Comparison of ENCODE assay signal across 1 cellular context in genomic region chr17:58337600-58338453, GRCh38.
A peak's percentile ranks its signal among the peaks of the same experiment; 100 is the strongest.
TF ChIP-seq lines count a peak whose summit lies in the region.

No MANE protein-coding gene starts in this region.

TF ChIP-seq in GM12878, 131 proteins besides CTCF, POLR2A, EP300 and RAD21 (continued from another document and continues in another):
- TF ChIP-seq, protein P1, sequence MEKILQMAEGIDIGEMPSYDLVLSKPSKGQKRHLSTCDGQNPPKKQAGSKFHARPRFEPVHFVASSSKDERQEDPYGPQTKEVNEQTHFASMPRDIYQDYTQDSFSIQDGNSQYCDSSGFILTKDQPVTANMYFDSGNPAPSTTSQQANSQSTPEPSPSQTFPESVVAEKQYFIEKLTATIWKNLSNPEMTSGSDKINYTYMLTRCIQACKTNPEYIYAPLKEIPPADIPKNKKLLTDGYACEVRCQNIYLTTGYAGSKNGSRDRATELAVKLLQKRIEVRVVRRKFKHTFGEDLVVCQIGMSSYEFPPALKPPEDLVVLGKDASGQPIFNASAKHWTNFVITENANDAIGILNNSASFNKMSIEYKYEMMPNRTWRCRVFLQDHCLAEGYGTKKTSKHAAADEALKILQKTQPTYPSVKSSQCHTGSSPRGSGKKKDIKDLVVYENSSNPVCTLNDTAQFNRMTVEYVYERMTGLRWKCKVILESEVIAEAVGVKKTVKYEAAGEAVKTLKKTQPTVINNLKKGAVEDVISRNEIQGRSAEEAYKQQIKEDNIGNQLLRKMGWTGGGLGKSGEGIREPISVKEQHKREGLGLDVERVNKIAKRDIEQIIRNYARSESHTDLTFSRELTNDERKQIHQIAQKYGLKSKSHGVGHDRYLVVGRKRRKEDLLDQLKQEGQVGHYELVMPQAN (conservative IDR thresholded peaks at IDR 0.05): no peak
- peak; percentile 100 for TF ChIP-seq SRF (IDR thresholded peaks at IDR 0.05; ENCODE audit: low read depth in 2 of 2, low read length in 2 of 2)
- TF ChIP-seq EZH2 (IDR thresholded peaks at IDR 0.05; ENCODE audit: borderline replicate concordance, control insufficient read depth, low read depth, low read length): no peak
- TF ChIP-seq ZBED1 (IDR thresholded peaks at IDR 0.05; ENCODE audit: borderline replicate concordance): peak; percentile 70; the same call in 1 of the 2 replicates
- TF ChIP-seq SMARCA5 (IDR thresholded peaks at IDR 0.05): no peak
- peak; percentile 91 for TF ChIP-seq BCL3 (IDR thresholded peaks at IDR 0.05; ENCODE audit: borderline replicate concordance, insufficient read depth, low read depth, low read length, poor library complexity, severe bottlenecking)
- TF ChIP-seq CEBPB (IDR thresholded peaks at IDR 0.05; ENCODE audit: borderline replicate concordance in 1 of 2, low read depth in 2 of 2, low read length in 2 of 2): no peak
- TF ChIP-seq FOXK2 (IDR thresholded peaks at IDR 0.05): no peak
- no peak for TF ChIP-seq SIX5 (IDR thresholded peaks at IDR 0.05; ENCODE audit: low read depth, low read length, severe bottlenecking)
- TF ChIP-seq MXI1 (IDR thresholded peaks at IDR 0.05; ENCODE audit: low read depth, low read length): no peak; the same call in 1 of the 2 replicates
- no peak for TF ChIP-seq YBX1 (IDR thresholded peaks at IDR 0.05)
- TF ChIP-seq NFYA (IDR thresholded peaks at IDR 0.05; ENCODE audit: borderline replicate concordance, low read depth, low read length): no peak
- TF ChIP-seq CBX3 (IDR thresholded peaks at IDR 0.05; ENCODE audit: borderline replicate concordance, low read depth): no peak
- TF ChIP-seq, protein P2, sequence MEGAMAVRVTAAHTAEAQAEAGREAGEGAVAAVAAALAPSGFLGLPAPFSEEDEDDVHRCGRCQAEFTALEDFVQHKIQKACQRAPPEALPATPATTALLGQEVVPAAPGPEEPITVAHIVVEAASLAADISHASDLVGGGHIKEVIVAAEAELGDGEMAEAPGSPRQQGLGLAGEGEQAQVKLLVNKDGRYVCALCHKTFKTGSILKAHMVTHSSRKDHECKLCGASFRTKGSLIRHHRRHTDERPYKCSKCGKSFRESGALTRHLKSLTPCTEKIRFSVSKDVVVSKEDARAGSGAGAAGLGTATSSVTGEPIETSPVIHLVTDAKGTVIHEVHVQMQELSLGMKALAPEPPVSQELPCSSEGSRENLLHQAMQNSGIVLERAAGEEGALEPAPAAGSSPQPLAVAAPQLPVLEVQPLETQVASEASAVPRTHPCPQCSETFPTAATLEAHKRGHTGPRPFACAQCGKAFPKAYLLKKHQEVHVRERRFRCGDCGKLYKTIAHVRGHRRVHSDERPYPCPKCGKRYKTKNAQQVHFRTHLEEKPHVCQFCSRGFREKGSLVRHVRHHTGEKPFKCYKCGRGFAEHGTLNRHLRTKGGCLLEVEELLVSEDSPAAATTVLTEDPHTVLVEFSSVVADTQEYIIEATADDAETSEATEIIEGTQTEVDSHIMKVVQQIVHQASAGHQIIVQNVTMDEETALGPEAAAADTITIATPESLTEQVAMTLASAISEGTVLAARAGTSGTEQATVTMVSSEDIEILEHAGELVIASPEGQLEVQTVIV (IDR thresholded peaks at IDR 0.05; ENCODE audit: borderline replicate concordance, partially characterized antibody): no peak
- TF ChIP-seq GABPA (IDR thresholded peaks at IDR 0.05; ENCODE audit: low read depth): no peak
- TF ChIP-seq MEF2B (IDR thresholded peaks at IDR 0.05; ENCODE audit: partially characterized antibody, poor library complexity, severe bottlenecking): peak; percentile 92
- peak; percentile 86 for TF ChIP-seq TCF3 (IDR thresholded peaks at IDR 0.05; ENCODE audit: borderline replicate concordance, insufficient read depth, low read depth, low read length)
- TF ChIP-seq, protein P3, sequence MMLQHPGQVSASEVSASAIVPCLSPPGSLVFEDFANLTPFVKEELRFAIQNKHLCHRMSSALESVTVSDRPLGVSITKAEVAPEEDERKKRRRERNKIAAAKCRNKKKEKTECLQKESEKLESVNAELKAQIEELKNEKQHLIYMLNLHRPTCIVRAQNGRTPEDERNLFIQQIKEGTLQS (IDR thresholded peaks at IDR 0.05; ENCODE audit: borderline replicate concordance, extremely low read depth, low read depth, low read length): no peak
- no peak; the same call in 1 of the 2 replicates for TF ChIP-seq ESRRA (IDR thresholded peaks at IDR 0.05; ENCODE audit: low read length)
- TF ChIP-seq PML (IDR thresholded peaks at IDR 0.05; ENCODE audit: low read length): no peak
- TF ChIP-seq E2F4 (IDR thresholded peaks at IDR 0.05; ENCODE audit: low read depth, low read length): no peak
- no peak for TF ChIP-seq STAT3 (IDR thresholded peaks at IDR 0.05; ENCODE audit: low read depth, low read length)
- TF ChIP-seq CBX5 (IDR thresholded peaks at IDR 0.05; ENCODE audit: low read depth): no peak
- TF ChIP-seq ETV6 (conservative IDR thresholded peaks at IDR 0.05 in 1 of 2, IDR thresholded peaks at IDR 0.05 in 1 of 2; ENCODE audit: borderline replicate concordance in 1 of 2, low read depth in 1 of 2): peak in 1 of 2 experiments; percentile 92; a peak in 2 of 4 replicates
- TF ChIP-seq, protein P4, sequence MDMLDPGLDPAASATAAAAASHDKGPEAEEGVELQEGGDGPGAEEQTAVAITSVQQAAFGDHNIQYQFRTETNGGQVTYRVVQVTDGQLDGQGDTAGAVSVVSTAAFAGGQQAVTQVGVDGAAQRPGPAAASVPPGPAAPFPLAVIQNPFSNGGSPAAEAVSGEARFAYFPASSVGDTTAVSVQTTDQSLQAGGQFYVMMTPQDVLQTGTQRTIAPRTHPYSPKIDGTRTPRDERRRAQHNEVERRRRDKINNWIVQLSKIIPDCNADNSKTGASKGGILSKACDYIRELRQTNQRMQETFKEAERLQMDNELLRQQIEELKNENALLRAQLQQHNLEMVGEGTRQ (IDR thresholded peaks at IDR 0.05; ENCODE audit: borderline replicate concordance, low read depth, low read length): no peak
- TF ChIP-seq JUND (IDR thresholded peaks at IDR 0.05; ENCODE audit: low read depth, low read length): peak; percentile 87
- TF ChIP-seq, protein P5, sequence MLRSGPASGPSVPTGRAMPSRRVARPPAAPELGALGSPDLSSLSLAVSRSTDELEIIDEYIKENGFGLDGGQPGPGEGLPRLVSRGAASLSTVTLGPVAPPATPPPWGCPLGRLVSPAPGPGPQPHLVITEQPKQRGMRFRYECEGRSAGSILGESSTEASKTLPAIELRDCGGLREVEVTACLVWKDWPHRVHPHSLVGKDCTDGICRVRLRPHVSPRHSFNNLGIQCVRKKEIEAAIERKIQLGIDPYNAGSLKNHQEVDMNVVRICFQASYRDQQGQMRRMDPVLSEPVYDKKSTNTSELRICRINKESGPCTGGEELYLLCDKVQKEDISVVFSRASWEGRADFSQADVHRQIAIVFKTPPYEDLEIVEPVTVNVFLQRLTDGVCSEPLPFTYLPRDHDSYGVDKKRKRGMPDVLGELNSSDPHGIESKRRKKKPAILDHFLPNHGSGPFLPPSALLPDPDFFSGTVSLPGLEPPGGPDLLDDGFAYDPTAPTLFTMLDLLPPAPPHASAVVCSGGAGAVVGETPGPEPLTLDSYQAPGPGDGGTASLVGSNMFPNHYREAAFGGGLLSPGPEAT (IDR thresholded peaks at IDR 0.05; ENCODE audit: low read depth): peak; percentile 68
- no peak for TF ChIP-seq SIN3A (IDR thresholded peaks at IDR 0.05; ENCODE audit: low read depth, low read length)
- TF ChIP-seq, protein P6, sequence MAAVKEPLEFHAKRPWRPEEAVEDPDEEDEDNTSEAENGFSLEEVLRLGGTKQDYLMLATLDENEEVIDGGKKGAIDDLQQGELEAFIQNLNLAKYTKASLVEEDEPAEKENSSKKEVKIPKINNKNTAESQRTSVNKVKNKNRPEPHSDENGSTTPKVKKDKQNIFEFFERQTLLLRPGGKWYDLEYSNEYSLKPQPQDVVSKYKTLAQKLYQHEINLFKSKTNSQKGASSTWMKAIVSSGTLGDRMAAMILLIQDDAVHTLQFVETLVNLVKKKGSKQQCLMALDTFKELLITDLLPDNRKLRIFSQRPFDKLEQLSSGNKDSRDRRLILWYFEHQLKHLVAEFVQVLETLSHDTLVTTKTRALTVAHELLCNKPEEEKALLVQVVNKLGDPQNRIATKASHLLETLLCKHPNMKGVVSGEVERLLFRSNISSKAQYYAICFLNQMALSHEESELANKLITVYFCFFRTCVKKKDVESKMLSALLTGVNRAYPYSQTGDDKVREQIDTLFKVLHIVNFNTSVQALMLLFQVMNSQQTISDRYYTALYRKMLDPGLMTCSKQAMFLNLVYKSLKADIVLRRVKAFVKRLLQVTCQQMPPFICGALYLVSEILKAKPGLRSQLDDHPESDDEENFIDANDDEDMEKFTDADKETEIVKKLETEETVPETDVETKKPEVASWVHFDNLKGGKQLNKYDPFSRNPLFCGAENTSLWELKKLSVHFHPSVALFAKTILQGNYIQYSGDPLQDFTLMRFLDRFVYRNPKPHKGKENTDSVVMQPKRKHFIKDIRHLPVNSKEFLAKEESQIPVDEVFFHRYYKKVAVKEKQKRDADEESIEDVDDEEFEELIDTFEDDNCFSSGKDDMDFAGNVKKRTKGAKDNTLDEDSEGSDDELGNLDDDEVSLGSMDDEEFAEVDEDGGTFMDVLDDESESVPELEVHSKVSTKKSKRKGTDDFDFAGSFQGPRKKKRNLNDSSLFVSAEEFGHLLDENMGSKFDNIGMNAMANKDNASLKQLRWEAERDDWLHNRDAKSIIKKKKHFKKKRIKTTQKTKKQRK (IDR thresholded peaks at IDR 0.05; ENCODE audit: low read depth, low read length): no peak
- TF ChIP-seq SMAD5 (IDR thresholded peaks at IDR 0.05; ENCODE audit: low read depth): peak; percentile 66; the same call in 1 of the 2 replicates
- peak; percentile 47 to 63; a peak in 3 of 4 replicates for TF ChIP-seq IKZF2 (IDR thresholded peaks at IDR 0.05)
- TF ChIP-seq JUNB (IDR thresholded peaks at IDR 0.05): peak; percentile 94
- peak; percentile 70 for TF ChIP-seq TCF12 (IDR thresholded peaks at IDR 0.05; ENCODE audit: low read depth, low read length)
- TF ChIP-seq, protein P7, sequence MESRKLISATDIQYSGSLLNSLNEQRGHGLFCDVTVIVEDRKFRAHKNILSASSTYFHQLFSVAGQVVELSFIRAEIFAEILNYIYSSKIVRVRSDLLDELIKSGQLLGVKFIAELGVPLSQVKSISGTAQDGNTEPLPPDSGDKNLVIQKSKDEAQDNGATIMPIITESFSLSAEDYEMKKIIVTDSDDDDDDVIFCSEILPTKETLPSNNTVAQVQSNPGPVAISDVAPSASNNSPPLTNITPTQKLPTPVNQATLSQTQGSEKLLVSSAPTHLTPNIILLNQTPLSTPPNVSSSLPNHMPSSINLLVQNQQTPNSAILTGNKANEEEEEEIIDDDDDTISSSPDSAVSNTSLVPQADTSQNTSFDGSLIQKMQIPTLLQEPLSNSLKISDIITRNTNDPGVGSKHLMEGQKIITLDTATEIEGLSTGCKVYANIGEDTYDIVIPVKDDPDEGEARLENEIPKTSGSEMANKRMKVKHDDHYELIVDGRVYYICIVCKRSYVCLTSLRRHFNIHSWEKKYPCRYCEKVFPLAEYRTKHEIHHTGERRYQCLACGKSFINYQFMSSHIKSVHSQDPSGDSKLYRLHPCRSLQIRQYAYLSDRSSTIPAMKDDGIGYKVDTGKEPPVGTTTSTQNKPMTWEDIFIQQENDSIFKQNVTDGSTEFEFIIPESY (IDR thresholded peaks at IDR 0.05): peak; percentile 91
- TF ChIP-seq ZNF24 (IDR thresholded peaks at IDR 0.05): peak; percentile 7; the same call in 1 of the 2 replicates
- TF ChIP-seq EGR1 (IDR thresholded peaks at IDR 0.05; ENCODE audit: borderline replicate concordance in 1 of 2, low read depth in 2 of 2, low read length in 2 of 2): peak in 1 of 2 experiments; percentile 96; a peak in 2 of 3 replicates
- no peak for TF ChIP-seq ZBTB4 (CRISPR knock-in tag; IDR thresholded peaks at IDR 0.05)
- TF ChIP-seq, protein P8, sequence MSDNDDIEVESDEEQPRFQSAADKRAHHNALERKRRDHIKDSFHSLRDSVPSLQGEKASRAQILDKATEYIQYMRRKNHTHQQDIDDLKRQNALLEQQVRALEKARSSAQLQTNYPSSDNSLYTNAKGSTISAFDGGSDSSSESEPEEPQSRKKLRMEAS (IDR thresholded peaks at IDR 0.05; ENCODE audit: low read depth, low read length): no peak; the same call in 1 of the 2 replicates
- TF ChIP-seq MTA2 (IDR thresholded peaks at IDR 0.05; ENCODE audit: low read depth): peak; percentile 91
